ENCODE assay signal across 26 cellular contexts in genomic region chr2:2244508-2244907, GRCh38.
"Had no signal": no experiment of that assay in that cellular context is flagged by ENCODE, and none has a peak within 500 bp of the region (broad histone marks: within the 10 kb centered on the region; RNA-seq: fewer than 3 reads in every experiment).

No MANE protein-coding gene starts in this region.

- ATAC-seq: activated CD4-positive, alpha-beta T cell treated with anti-CD3 and anti-CD28 coated beads for 36 hours; activated T-helper 17 cell treated with anti-CD3 and anti-CD28 coated beads, Interleukin-2, amount 50 U/mL, for 72 hours; T-cell had no signal

- H3K4me3 ChIP-seq: SK-N-MC had no signal

- H3K9me3 Mint-ChIP-seq: activated B cell treated with CpG ODN at 0.5 μM for 24 hours; activated naive CD4-positive, alpha-beta T cell treated with anti-CD3 and anti-CD28 coated beads for 36 hours; activated T-helper 17 cell treated with anti-CD3 and anti-CD28 coated beads, Interleukin-2, amount 50 U/mL, for 72 hours; T-cell had no signal

- H3K4me3 Mint-ChIP-seq: activated B cell treated with CpG ODN at 0.5 μM for 24 hours; activated CD4-positive, alpha-beta memory T cell treated with anti-CD3 and anti-CD28 coated beads, Interleukin-2, amount 10 ng/mL, durations not matched to agents 7 days and 5 days; activated CD4-positive, alpha-beta T cell treated with anti-CD3 and anti-CD28 coated beads for 36 hours; activated naive CD4-positive, alpha-beta T cell treated with anti-CD3 and anti-CD28 coated beads for 36 hours; activated naive CD8-positive, alpha-beta T cell; activated T-helper 17 cell treated with anti-CD3 and anti-CD28 coated beads, Interleukin-2, amount 50 U/mL, for 72 hours; brain; T-cell had no signal

- H3K27ac ChIP-seq: SK-N-MC had no signal

- H3K4me1 Mint-ChIP-seq: activated B cell treated with CpG ODN at 0.5 μM for 24 hours; activated CD4-positive, alpha-beta memory T cell treated with anti-CD3 and anti-CD28 coated beads, Interleukin-2, amount 10 ng/mL, durations not matched to agents 7 days and 5 days; activated CD4-positive, alpha-beta T cell treated with anti-CD3 and anti-CD28 coated beads for 36 hours; activated T-helper 17 cell treated with anti-CD3 and anti-CD28 coated beads, Interleukin-2, amount 50 U/mL, for 72 hours; T-cell had no signal

- DNase-seq: activated B cell treated with CpG ODN at 0.5 μM for 24 hours; activated CD4-positive, alpha-beta memory T cell treated with anti-CD3 and anti-CD28 coated beads, Interleukin-2, amount 10 ng/mL, durations not matched to agents 7 days and 5 days; activated CD4-positive, alpha-beta T cell treated with anti-CD3 and anti-CD28 coated beads for 36 hours; activated CD4-positive, alpha-beta T cell treated with anti-CD3 and anti-CD28 coated beads, Interleukin-2, amount 50 U/mL, for 1 hour; activated gamma-delta T cell; activated naive CD4-positive, alpha-beta T cell treated with anti-CD3 and anti-CD28 coated beads for 36 hours; activated T-cell treated with anti-CD3 and anti-CD28 coated beads for 4 hours; activated T-cell treated with anti-CD3 and anti-CD28 coated beads, Interleukin-2, amount 50 U/mL, for 48 hours; amygdala; IMR-90; KG1; MV-4-11; NCI-H1105 treated with DMSO at 0.1 percent for 48 hours; NCI-H1436 treated with DMSO at 0.1 percent for 48 hours; NCI-H187; NCI-H226; NCI-H526; NCI-H774; NK-92 treated with Interleukin-12 subunit alpha and Interleukin-12 subunit beta, amount 100 ng/mL, for 24 hours; T-cell; T-helper 2 cell; T1000 had no signal

- H3K36me3 Mint-ChIP-seq: activated naive CD8-positive, alpha-beta T cell; T-cell had no signal

- H3K27me3 Mint-ChIP-seq: activated B cell treated with CpG ODN at 0.5 μM for 24 hours; activated CD4-positive, alpha-beta memory T cell treated with anti-CD3 and anti-CD28 coated beads, Interleukin-2, amount 10 ng/mL, durations not matched to agents 7 days and 5 days; activated CD4-positive, alpha-beta T cell treated with anti-CD3 and anti-CD28 coated beads for 36 hours had no signal

- H3K27ac Mint-ChIP-seq: activated B cell treated with CpG ODN at 0.5 μM for 24 hours; activated CD4-positive, alpha-beta memory T cell treated with anti-CD3 and anti-CD28 coated beads, Interleukin-2, amount 10 ng/mL, durations not matched to agents 7 days and 5 days; activated CD4-positive, alpha-beta T cell treated with anti-CD3 and anti-CD28 coated beads for 36 hours; activated naive CD4-positive, alpha-beta T cell treated with anti-CD3 and anti-CD28 coated beads for 36 hours; activated naive CD8-positive, alpha-beta T cell; activated T-helper 17 cell treated with anti-CD3 and anti-CD28 coated beads, Interleukin-2, amount 50 U/mL, for 72 hours; T-cell had no signal
